Comparison of ENCODE assay signal across 10 cellular contexts in the genomic region with DNA sequence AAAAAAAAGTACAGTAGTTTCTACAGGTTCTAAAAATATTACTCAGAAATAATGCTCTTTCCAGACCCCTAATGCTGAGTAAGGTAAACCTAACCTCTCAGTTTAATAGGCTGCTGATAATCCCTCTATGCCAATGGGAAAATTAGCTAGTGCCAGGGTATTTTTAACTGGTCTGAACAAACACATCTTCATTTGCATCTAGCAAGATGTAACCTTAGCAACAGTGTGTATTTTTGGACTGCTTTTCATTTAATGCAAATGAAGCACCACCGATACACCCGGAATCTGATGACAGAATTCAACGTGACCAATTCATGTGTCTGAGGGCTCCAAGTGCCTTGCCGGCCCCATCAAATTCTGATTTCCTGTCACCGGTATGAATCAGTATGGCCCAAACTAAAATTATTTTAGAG. TPM values are rescaled to one million over a fixed set of nuclear protein-coding genes. Genes with fewer than 3 reads are reported as not detected.
DNase-seq lines count a peak whose midpoint lies in the region; ATAC-seq and TF ChIP-seq lines count a peak whose summit lies in the region.
"Had no signal": no experiment of that assay in that cellular context is flagged by ENCODE, and none has a peak within 500 bp of the region (broad histone marks: within the 10 kb centered on the region; RNA-seq: fewer than 3 reads in every experiment).

No MANE protein-coding gene starts in this region.

- H3K4me3 Mint-ChIP-seq in IgD-negative memory B cell, result peak overlapping the region; percentile 75 to 86 (median 85)
- peak overlapping the region in 5 of 8 donors; percentile 22 to 68 (median 34) for H3K4me3 Mint-ChIP-seq in naive B cell
- no peak overlapping the region for H3K4me3 Mint-ChIP-seq in chondrocyte (ENCODE audit: unreplicated experiment)

- H3K27me3 Mint-ChIP-seq in IgD-negative memory B cell (no peaks in the 10 kb centered on the region), naive B cell (no peaks in the 10 kb centered on the region), chondrocyte (ENCODE audit: low read depth) (peaks cover 20% of the 10 kb centered on the region)

- H3K27me3 ChIP-seq in HAP-1 (ENCODE audit: low read depth), result no peaks in the 10 kb centered on the region; the same call in 1 of the 2 replicates

- no peaks in the 10 kb centered on the region for H3K36me3 ChIP-seq in HAP-1 (replicated peaks)

- peak overlapping the region; percentile 93 to 98 (median 94) for H3K27ac Mint-ChIP-seq in IgD-negative memory B cell
- H3K27ac Mint-ChIP-seq in naive B cell, result peak overlapping the region; percentile 51 to 95 (median 88)
- no peak overlapping the region for H3K27ac Mint-ChIP-seq in chondrocyte (ENCODE audit: unreplicated experiment)
- H3K27ac Mint-ChIP-seq: progenitor cell of endocrine pancreas had no signal

- peaks cover 8% of the 10 kb centered on the region for H3K36me3 Mint-ChIP-seq in IgD-negative memory B cell
- H3K36me3 Mint-ChIP-seq in naive B cell, result no peaks in the 10 kb centered on the region
- no peaks in the 10 kb centered on the region for H3K36me3 Mint-ChIP-seq in chondrocyte (ENCODE audit: low read depth)

- peaks cover 6 to 10% (median 7%) of the 10 kb centered on the region in 3 donors for H3K9me3 Mint-ChIP-seq in IgD-negative memory B cell
- H3K9me3 Mint-ChIP-seq in naive B cell, result no peaks in the 10 kb centered on the region
- no peaks in the 10 kb centered on the region for H3K9me3 Mint-ChIP-seq in chondrocyte (ENCODE audit: low read depth)

- WGBS in lower leg skin, 2 donors, result 42 to 47% methylated on average over 5 of the region's 5 CpGs

- H3K4me1 Mint-ChIP-seq in IgD-negative memory B cell (peaks cover 50 to 63% (median 59%) of the 10 kb centered on the region in 3 donors), naive B cell (peaks cover 15 to 26% (median 22%) of the 10 kb centered on the region in 3 donors), chondrocyte (ENCODE audit: low read depth) (peaks cover 7% of the 10 kb centered on the region)

- intact Hi-C loops in lower leg skin (cut with DNase I; ENCODE audit: low total_unique reads), result no loop called here

- TF ChIP-seq POLR2A in lower leg skin (IDR thresholded peaks at IDR 0.05), result no peak

- no peak overlapping the region for H3K4me3 ChIP-seq in HAP-1
- H3K4me3 ChIP-seq in lower leg skin (ENCODE audit: low read depth, poor library complexity, severe bottlenecking), result no peak overlapping the region

- TF ChIP-seq CTCF in chondrocyte (IDR thresholded peaks at IDR 0.05) (no peak), lower leg skin (IDR thresholded peaks at IDR 0.05) (no peak)

- DNase-seq in HAP-1 (ENCODE audit: low spot score in 2 of 2) (peak; percentile 29 to 70), naive B cell (peak; percentile 24), HuH-7.5 (ENCODE audit: low spot score) (no peak), chondrocyte (ENCODE audit: low spot score) (no peak), lower leg skin (ENCODE audit: low spot score in 2 of 2) (no peak)
- DNase-seq: activated naive CD4-positive, alpha-beta T cell treated with anti-CD3 and anti-CD28 coated beads, Interleukin-2, amount 50 U/mL, for 16 hours; NCI-H524 had no signal

- in situ Hi-C loops in HAP-1 (cut with MboI; ENCODE audit: low sequenced_read_pairs), result no loop called here

- no peaks in the 10 kb centered on the region for H3K9me3 ChIP-seq in HAP-1

- ATAC-seq in GM19043 (IDR thresholded peaks at IDR 0.05; ENCODE audit: low read depth, unreplicated experiment) (peak; percentile 70), naive B cell (ENCODE audit: low read depth in 2 of 2) (peak; percentile 86 to 89)

- no peaks in the 10 kb centered on the region; the same call in 1 of the 2 replicates for H3K4me1 ChIP-seq in HAP-1

RNA-seq across cellular contexts. Expression of a gene that starts 47.4 kb away (rescaled TPM):
- polyA plus RNA-seq in IgD-negative memory B cell (31.0 TPM), naive B cell (ENCODE audit: low read depth in 6 of 6) (10 to 100 TPM; 14.7 to 24.5 (median 17.6) TPM)
- total RNA-seq in chondrocyte (2.0 to 2.1 TPM in 2 of 3 replicates, not detected in the other), lower leg skin (1 to 10 TPM in 3 of 4 donors, under 1 TPM in 1; 0.80 to 5.5 (median 1.6) TPM)

Comparison
In these comparisons a context has a peak if more than half of its experiments do, and no peak if none do; other contexts are left out.
1. DNase-seq: peak in HAP-1 (2 of 2) and naive B cell (single experiment); none in HuH-7.5 (single experiment), chondrocyte (single experiment) and lower leg skin (0 of 2).